ENCODE assay signal across 10 cellular contexts in genomic region chr19:1399745-1400144, GRCh38.
"Had no signal": no experiment of that assay in that cellular context is flagged by ENCODE, and none has a peak within 500 bp of the region (broad histone marks: within the 10 kb centered on the region; RNA-seq: fewer than 3 reads in every experiment).

No MANE protein-coding gene starts in this region.

- DNase-seq: activated CD4-positive, alpha-beta T cell treated with anti-CD3 and anti-CD28 coated beads for 1 hour; activated CD4-positive, alpha-beta T cell treated with anti-CD3 and anti-CD28 coated beads, Interleukin-2, amount 50 U/mL, for 4 hours; activated naive CD4-positive, alpha-beta T cell treated with anti-CD3 and anti-CD28 coated beads, Interleukin-2, amount 10 ng/mL, durations not matched to agents 7 days and 5 days; islet precursor cell; mesendoderm; natural killer cell; stimulated activated CD4-positive, alpha-beta T cell treated with anti-CD3 and anti-CD28 coated beads, Interleukin-4, amount 100 ng/mL, for 24 hours; stimulated activated naive CD4-positive, alpha-beta T cell treated with Interleukin-2 at 50 U/mL for 16 hours had no signal

- H3K27ac Mint-ChIP-seq: activated naive CD4-positive, alpha-beta T cell treated with anti-CD3 and anti-CD28 coated beads, Interleukin-2, amount 10 ng/mL, durations not matched to agents 7 days and 5 days; natural killer cell had no signal

- H3K9me3 Mint-ChIP-seq: activated naive CD4-positive, alpha-beta T cell treated with anti-CD3 and anti-CD28 coated beads, Interleukin-2, amount 10 ng/mL, durations not matched to agents 7 days and 5 days; natural killer cell had no signal

- ATAC-seq: esophagus mucosa, natural killer cell had no signal

- H3K27me3 ChIP-seq: cardiac muscle cell had no signal

- H3K36me3 Mint-ChIP-seq: activated naive CD4-positive, alpha-beta T cell treated with anti-CD3 and anti-CD28 coated beads, Interleukin-2, amount 10 ng/mL, durations not matched to agents 7 days and 5 days; natural killer cell had no signal
